In genomic region chr3:177530908-177531307, GRCh38 we compare ENCODE assay signal across 23 cellular contexts.
DNase-seq lines count a peak whose midpoint lies in the region; ATAC-seq and TF ChIP-seq lines count a peak whose summit lies in the region.
"Had no signal": no experiment of that assay in that cellular context is flagged by ENCODE, and none has a peak within 500 bp of the region (broad histone marks: within the 10 kb centered on the region; RNA-seq: fewer than 3 reads in every experiment).

No MANE protein-coding gene starts in this region.

- WGBS in right lobe of liver (ENCODE audit: insufficient coverage, low coverage, low lambda C conversion rate, missing lambda C conversion rate), result 65% methylated on average over 5 of the region's 5 CpGs

- H3K4me3 ChIP-seq in DND-41 (ENCODE audit: low read depth in 1 of 2, low read length in 2 of 2), result no peak overlapping the region
- H3K4me3 ChIP-seq in WERI-Rb-1 (ENCODE audit: low read depth, low read length), result no peak overlapping the region
- H3K4me3 ChIP-seq in muscle layer of colon (ENCODE audit: low read depth in 1 of 2, low read length in 2 of 2), result no peak overlapping the region
- no peak overlapping the region for H3K4me3 ChIP-seq in right lobe of liver
- H3K4me3 ChIP-seq: adrenal gland, BLaER1, esophagus squamous epithelium, pancreas, Peyer's patch had no signal

- H3K4me1 ChIP-seq in DND-41 (ENCODE audit: insufficient read depth, low read length) (no peaks in the 10 kb centered on the region), muscle layer of colon (ENCODE audit: insufficient read depth, low read length) (peaks cover 33% of the 10 kb centered on the region), right lobe of liver (no peaks in the 10 kb centered on the region)
- H3K4me1 ChIP-seq: pancreas, Peyer's patch had no signal

- H3K9ac ChIP-seq in DND-41 (ENCODE audit: low read depth, low read length) (no peak overlapping the region), muscle layer of colon (ENCODE audit: low read length) (no peak overlapping the region)
- H3K9ac ChIP-seq: BLaER1, SK-N-SH had no signal

- TF ChIP-seq CTCF in DND-41 (IDR thresholded peaks at IDR 0.05; ENCODE audit: borderline replicate concordance, extremely low read depth, low read length, poor library complexity, severe bottlenecking), result no peak
- no peak for TF ChIP-seq CTCF in WERI-Rb-1 (IDR thresholded peaks at IDR 0.05; ENCODE audit: low read depth, low read length)
- TF ChIP-seq CTCF in right lobe of liver (IDR thresholded peaks at IDR 0.05), result no peak

- intact Hi-C loops in right lobe of liver (cut with DNase I), result no loop called here

- no peak for ATAC-seq in DND-41 (ENCODE audit: insufficient read depth, low read depth)
- ATAC-seq in GM21619 (IDR thresholded peaks at IDR 0.05; ENCODE audit: unreplicated experiment), result no peak
- ATAC-seq in right lobe of liver, result no peak
- ATAC-seq: activated CD8-positive, alpha-beta T cell treated with anti-CD3 and anti-CD28 coated beads for 36 hours; HCT116; pancreas had no signal

- no peaks in the 10 kb centered on the region for H3K27me3 ChIP-seq in DND-41 (ENCODE audit: insufficient read depth, low read length, poor library complexity)
- no peaks in the 10 kb centered on the region for H3K27me3 ChIP-seq in WERI-Rb-1 (ENCODE audit: insufficient read depth, low read depth, severe bottlenecking)
- H3K27me3 ChIP-seq in muscle layer of colon (ENCODE audit: control insufficient read depth in 1 of 2, insufficient read depth in 2 of 2, low read length in 2 of 2), result no peaks in the 10 kb centered on the region
- H3K27me3 ChIP-seq in right lobe of liver, result no peaks in the 10 kb centered on the region
- H3K27me3 ChIP-seq: adrenal gland, BLaER1, esophagus squamous epithelium, pancreas, Peyer's patch had no signal

- no peaks in the 10 kb centered on the region for H4K20me1 ChIP-seq in DND-41 (ENCODE audit: insufficient read depth, low read length)
- H4K20me1 ChIP-seq: BLaER1 had no signal

- no peaks in the 10 kb centered on the region for H3K9me3 ChIP-seq in DND-41 (ENCODE audit: insufficient read depth, low read length, severe bottlenecking)
- no peaks in the 10 kb centered on the region for H3K9me3 ChIP-seq in WERI-Rb-1 (ENCODE audit: severe bottlenecking)
- H3K9me3 ChIP-seq in muscle layer of colon (ENCODE audit: low read length), result peaks cover 3% of the 10 kb centered on the region
- H3K9me3 ChIP-seq in right lobe of liver, result no peaks in the 10 kb centered on the region
- H3K9me3 ChIP-seq: adrenal gland, esophagus squamous epithelium, pancreas, Peyer's patch, SK-N-SH had no signal

- H3K4me2 ChIP-seq in DND-41 (ENCODE audit: insufficient read depth, low read length), result no peak overlapping the region
- H3K4me2 ChIP-seq: BLaER1, SK-N-SH had no signal

- 0 out of 2 replicates have a peak overlapping the region, but pooled peaks have one; percentile 20 for H2AFZ ChIP-seq in DND-41 (ENCODE audit: low read depth, low read length)

- DNase-seq in DND-41 (no peak), MV-4-11 (lab: John Stamatoyannopoulos, UW) (peak; percentile 41), WERI-Rb-1 (peak; percentile 30), GDM1 (lab: John Stamatoyannopoulos, UW) (no peak), DMS 273 (lab: John Stamatoyannopoulos, UW; ENCODE audit: unreplicated experiment) (no peak), right lobe of liver (no peak)
- DNase-seq: ACHN; activated CD8-positive, alpha-beta T cell treated with anti-CD3 and anti-CD28 coated beads for 36 hours; adrenal gland; cortex of kidney; endodermal cell; esophagus squamous epithelium; KG1; mammary epithelial cell; NCI-H1092; NCI-H187 treated with DMSO at 0.1 percent for 48 hours; pancreas; Peyer's patch; SK-N-SH had no signal

- H3K27ac ChIP-seq in DND-41 (ENCODE audit: low read length) (no peak overlapping the region), WERI-Rb-1 (peak overlapping the region; percentile 43), muscle layer of colon (ENCODE audit: low read depth, low read length) (peak overlapping the region; percentile 4), right lobe of liver (no peak overlapping the region)
- H3K27ac ChIP-seq: adrenal gland, BLaER1, esophagus squamous epithelium, pancreas, Peyer's patch had no signal

- H3K36me3 ChIP-seq in DND-41 (ENCODE audit: insufficient read depth, low read length) (no peaks in the 10 kb centered on the region), WERI-Rb-1 (no peaks in the 10 kb centered on the region), muscle layer of colon (ENCODE audit: insufficient read depth, low read length) (no peaks in the 10 kb centered on the region), right lobe of liver (no peaks in the 10 kb centered on the region)
- H3K36me3 ChIP-seq: adrenal gland, BLaER1, esophagus squamous epithelium, pancreas, Peyer's patch had no signal

- no peak for TF ChIP-seq POLR2A in right lobe of liver (IDR thresholded peaks at IDR 0.05)

- no peaks in the 10 kb centered on the region for H3K79me2 ChIP-seq in DND-41 (ENCODE audit: insufficient read depth, low read length)

Comparison
In these comparisons a context has a peak if more than half of its experiments do, and no peak if none do; other contexts are left out.
1. DNase-seq: peak in MV-4-11 (single experiment) and WERI-Rb-1 (single experiment); none in DND-41 (single experiment), GDM1 (single experiment), DMS 273 (single experiment) and right lobe of liver (0 of 3).
2. H3K27ac ChIP-seq: peak in WERI-Rb-1 (single experiment) and muscle layer of colon (single experiment); none in DND-41 (single experiment) and right lobe of liver (0 of 3).